In the genomic region with DNA sequence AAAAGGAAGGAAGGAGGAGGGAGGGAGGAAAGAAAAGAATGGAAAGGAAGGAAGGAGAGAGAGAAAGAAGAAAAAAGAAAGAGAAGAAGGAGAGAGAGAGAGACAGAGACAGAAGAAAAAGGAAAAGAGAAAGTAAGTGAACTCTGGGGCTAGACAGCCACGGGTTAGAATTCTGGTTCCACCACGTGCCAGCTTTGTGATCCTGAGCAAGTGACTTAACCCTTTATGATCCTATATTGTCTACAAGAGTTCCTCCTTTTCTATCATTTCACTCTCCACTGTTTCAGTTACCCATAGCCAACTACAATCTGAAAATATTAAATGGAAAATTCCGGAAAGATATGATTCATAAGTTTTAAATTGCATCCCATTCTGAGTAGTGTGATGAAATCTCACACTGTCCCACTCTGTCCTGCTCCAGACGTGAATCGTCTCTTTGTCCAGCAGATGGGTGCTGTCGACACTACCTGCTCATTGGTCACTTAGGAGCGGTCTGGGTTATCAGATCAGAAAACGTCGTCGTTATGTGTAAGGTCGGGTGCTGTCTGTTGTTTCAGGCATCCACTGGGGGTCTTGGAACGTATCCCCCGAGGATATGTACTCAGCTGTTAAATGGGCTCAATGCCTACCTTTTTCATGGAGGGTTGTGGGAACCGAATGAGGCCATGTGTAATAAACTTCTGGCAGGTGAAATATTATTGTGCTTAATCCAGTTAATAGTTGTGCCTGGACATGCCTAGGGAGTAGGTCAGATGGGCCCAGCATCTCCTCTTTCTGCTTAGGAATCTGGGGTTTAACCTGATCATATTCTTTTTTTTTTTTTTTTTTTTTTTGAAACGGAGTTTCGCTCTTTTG, we compare ENCODE assay signal across 1 cellular context.
TF ChIP-seq lines count a peak whose summit lies in the region.

No MANE protein-coding gene starts in this region.

TF ChIP-seq in HepG2, 621 proteins besides CTCF, POLR2A, EP300 and RAD21 (continued from another document and continues in another):
- TF ChIP-seq NR2F2 (IDR thresholded peaks at IDR 0.05; ENCODE audit: borderline replicate concordance, low read depth), result no peak
- TF ChIP-seq ZNF790 (CRISPR knock-in tag; IDR thresholded peaks at IDR 0.05; ENCODE audit: borderline replicate concordance), result no peak
- TF ChIP-seq ZBTB20 (CRISPR knock-in tag; IDR thresholded peaks at IDR 0.05; ENCODE audit: borderline replicate concordance, low read depth), result no peak
- TF ChIP-seq CREM (IDR thresholded peaks at IDR 0.05), result 0 out of 2 replicates have a peak, but pooled peaks have one; percentile 17
- TF ChIP-seq CREM (CRISPR knock-in tag; IDR thresholded peaks at IDR 0.05), result no peak
- TF ChIP-seq ZIK1 (CRISPR knock-in tag; IDR thresholded peaks at IDR 0.05; ENCODE audit: borderline replicate concordance, low read depth), result no peak
- TF ChIP-seq PCBP1 (IDR thresholded peaks at IDR 0.05; ENCODE audit: borderline replicate concordance, low read depth, low read length), result no peak
- TF ChIP-seq SNAI1 (CRISPR knock-in tag; IDR thresholded peaks at IDR 0.05; ENCODE audit: borderline replicate concordance), result no peak
- TF ChIP-seq, protein P1, sequence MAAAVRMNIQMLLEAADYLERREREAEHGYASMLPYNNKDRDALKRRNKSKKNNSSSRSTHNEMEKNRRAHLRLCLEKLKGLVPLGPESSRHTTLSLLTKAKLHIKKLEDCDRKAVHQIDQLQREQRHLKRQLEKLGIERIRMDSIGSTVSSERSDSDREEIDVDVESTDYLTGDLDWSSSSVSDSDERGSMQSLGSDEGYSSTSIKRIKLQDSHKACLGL (CRISPR knock-in tag; IDR thresholded peaks at IDR 0.05), result no peak
- TF ChIP-seq SKI (IDR thresholded peaks at IDR 0.05; ENCODE audit: partially characterized antibody), result peak; percentile 47
- TF ChIP-seq NFATC3 (CRISPR knock-in tag; IDR thresholded peaks at IDR 0.05), result no peak
- TF ChIP-seq, protein P2, sequence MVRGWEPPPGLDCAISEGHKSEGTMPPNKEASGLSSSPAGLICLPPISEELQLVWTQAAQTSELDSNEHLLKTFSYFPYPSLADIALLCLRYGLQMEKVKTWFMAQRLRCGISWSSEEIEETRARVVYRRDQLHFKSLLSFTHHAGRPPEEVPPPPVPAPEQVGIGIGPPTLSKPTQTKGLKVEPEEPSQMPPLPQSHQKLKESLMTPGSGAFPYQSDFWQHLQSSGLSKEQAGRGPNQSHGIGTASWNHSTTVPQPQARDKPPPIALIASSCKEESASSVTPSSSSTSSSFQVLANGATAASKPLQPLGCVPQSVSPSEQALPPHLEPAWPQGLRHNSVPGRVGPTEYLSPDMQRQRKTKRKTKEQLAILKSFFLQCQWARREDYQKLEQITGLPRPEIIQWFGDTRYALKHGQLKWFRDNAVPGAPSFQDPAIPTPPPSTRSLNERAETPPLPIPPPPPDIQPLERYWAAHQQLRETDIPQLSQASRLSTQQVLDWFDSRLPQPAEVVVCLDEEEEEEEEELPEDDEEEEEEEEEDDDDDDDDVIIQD (CRISPR knock-in tag; IDR thresholded peaks at IDR 0.05; ENCODE audit: low read depth), result no peak
- no peak for TF ChIP-seq ZSCAN22 (CRISPR knock-in tag; IDR thresholded peaks at IDR 0.05)
- TF ChIP-seq TOPORS (CRISPR knock-in tag; IDR thresholded peaks at IDR 0.05), result no peak
- TF ChIP-seq, protein P3, sequence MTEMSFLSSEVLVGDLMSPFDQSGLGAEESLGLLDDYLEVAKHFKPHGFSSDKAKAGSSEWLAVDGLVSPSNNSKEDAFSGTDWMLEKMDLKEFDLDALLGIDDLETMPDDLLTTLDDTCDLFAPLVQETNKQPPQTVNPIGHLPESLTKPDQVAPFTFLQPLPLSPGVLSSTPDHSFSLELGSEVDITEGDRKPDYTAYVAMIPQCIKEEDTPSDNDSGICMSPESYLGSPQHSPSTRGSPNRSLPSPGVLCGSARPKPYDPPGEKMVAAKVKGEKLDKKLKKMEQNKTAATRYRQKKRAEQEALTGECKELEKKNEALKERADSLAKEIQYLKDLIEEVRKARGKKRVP (CRISPR knock-in tag; IDR thresholded peaks at IDR 0.05), result peak in 1 of 2 experiments; percentile 55; a peak in 2 of 4 replicates
- peak; percentile 67 for TF ChIP-seq FOSL2 (CRISPR knock-in tag; IDR thresholded peaks at IDR 0.05)
- TF ChIP-seq JUND (CRISPR knock-in tag; IDR thresholded peaks at IDR 0.05), result no peak
- no peak for TF ChIP-seq MED1 (CRISPR knock-in tag; IDR thresholded peaks at IDR 0.05)
- TF ChIP-seq RBAK (CRISPR knock-in tag; IDR thresholded peaks at IDR 0.05), result no peak
- no peak for TF ChIP-seq SIN3B (IDR thresholded peaks at IDR 0.05; ENCODE audit: low read length)
- no peak for TF ChIP-seq ZNF780A (CRISPR knock-in tag; IDR thresholded peaks at IDR 0.05)
- no peak for TF ChIP-seq ZNF619 (CRISPR knock-in tag; IDR thresholded peaks at IDR 0.05)
- TF ChIP-seq SP2 (CRISPR knock-in tag; IDR thresholded peaks at IDR 0.05), result no peak
- no peak for TF ChIP-seq AHR (CRISPR knock-in tag; IDR thresholded peaks at IDR 0.05)
- TF ChIP-seq, protein P4, sequence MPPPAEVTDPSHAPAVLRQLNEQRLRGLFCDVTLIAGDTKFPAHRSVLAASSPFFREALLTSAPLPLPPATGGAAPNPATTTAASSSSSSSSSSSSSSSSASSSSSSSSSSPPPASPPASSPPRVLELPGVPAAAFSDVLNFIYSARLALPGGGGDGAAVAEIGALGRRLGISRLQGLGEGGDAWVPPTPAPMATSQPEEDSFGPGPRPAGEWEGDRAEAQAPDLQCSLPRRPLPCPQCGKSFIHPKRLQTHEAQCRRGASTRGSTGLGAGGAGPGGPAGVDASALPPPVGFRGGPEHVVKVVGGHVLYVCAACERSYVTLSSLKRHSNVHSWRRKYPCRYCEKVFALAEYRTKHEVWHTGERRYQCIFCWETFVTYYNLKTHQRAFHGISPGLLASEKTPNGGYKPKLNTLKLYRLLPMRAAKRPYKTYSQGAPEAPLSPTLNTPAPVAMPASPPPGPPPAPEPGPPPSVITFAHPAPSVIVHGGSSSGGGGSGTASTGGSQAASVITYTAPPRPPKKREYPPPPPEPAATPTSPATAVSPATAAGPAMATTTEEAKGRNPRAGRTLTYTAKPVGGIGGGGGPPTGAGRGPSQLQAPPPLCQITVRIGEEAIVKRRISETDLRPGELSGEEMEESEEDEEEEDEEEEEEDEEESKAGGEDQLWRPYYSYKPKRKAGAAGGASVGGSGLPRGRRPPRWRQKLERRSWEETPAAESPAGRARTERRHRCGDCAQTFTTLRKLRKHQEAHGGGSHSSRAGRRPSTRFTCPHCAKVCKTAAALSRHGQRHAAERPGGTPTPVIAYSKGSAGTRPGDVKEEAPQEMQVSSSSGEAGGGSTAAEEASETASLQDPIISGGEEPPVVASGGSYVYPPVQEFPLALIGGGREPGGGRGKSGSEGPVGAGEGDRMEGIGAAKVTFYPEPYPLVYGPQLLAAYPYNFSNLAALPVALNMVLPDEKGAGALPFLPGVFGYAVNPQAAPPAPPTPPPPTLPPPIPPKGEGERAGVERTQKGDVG (CRISPR knock-in tag; IDR thresholded peaks at IDR 0.05; ENCODE audit: borderline replicate concordance), result 0 out of 2 replicates have a peak, but pooled peaks have one; percentile 25
- TF ChIP-seq, protein P5, sequence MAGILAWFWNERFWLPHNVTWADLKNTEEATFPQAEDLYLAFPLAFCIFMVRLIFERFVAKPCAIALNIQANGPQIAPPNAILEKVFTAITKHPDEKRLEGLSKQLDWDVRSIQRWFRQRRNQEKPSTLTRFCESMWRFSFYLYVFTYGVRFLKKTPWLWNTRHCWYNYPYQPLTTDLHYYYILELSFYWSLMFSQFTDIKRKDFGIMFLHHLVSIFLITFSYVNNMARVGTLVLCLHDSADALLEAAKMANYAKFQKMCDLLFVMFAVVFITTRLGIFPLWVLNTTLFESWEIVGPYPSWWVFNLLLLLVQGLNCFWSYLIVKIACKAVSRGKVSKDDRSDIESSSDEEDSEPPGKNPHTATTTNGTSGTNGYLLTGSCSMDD (CRISPR knock-in tag; IDR thresholded peaks at IDR 0.05), result no peak
- no peak for TF ChIP-seq AKAP8 (CRISPR knock-in tag; IDR thresholded peaks at IDR 0.05)
- no peak for TF ChIP-seq LCORL (IDR thresholded peaks at IDR 0.05)
- no peak for TF ChIP-seq LCORL (CRISPR knock-in tag; IDR thresholded peaks at IDR 0.05)
- no peak for TF ChIP-seq ZNF343 (CRISPR knock-in tag; IDR thresholded peaks at IDR 0.05)
- no peak for TF ChIP-seq MAZ (IDR thresholded peaks at IDR 0.05; ENCODE audit: borderline replicate concordance, low read depth, low read length)
- TF ChIP-seq MAZ (CRISPR knock-in tag; IDR thresholded peaks at IDR 0.05; ENCODE audit: low read depth), result no peak
- TF ChIP-seq HOXA5 (CRISPR knock-in tag; IDR thresholded peaks at IDR 0.05), result no peak
- TF ChIP-seq, protein P6, sequence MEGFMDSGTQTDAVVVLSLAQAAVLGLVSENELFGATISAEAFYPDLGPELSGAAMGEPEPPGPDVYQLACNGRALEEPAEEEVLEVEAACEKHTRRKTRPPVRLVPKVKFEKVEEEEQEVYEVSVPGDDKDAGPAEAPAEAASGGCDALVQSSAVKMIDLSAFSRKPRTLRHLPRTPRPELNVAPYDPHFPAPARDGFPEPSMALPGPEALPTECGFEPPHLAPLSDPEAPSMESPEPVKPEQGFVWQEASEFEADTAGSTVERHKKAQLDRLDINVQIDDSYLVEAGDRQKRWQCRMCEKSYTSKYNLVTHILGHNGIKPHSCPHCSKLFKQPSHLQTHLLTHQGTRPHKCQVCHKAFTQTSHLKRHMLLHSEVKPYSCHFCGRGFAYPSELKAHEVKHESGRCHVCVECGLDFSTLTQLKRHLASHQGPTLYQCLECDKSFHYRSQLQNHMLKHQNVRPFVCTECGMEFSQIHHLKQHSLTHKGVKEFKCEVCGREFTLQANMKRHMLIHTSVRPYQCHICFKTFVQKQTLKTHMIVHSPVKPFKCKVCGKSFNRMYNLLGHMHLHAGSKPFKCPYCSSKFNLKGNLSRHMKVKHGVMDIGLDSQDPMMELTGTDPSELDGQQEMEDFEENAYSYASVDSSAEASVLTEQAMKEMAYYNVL (CRISPR knock-in tag; IDR thresholded peaks at IDR 0.05; ENCODE audit: borderline replicate concordance), result 0 out of 2 replicates have a peak, but pooled peaks have one; percentile 32
- TF ChIP-seq ZFY (CRISPR knock-in tag; IDR thresholded peaks at IDR 0.05), result no peak
- TF ChIP-seq KAT2B (IDR thresholded peaks at IDR 0.05; ENCODE audit: borderline replicate concordance, low read depth, low read length), result no peak
- TF ChIP-seq ZNF652 (CRISPR knock-in tag; IDR thresholded peaks at IDR 0.05; ENCODE audit: borderline replicate concordance, low read depth), result peak; percentile 96
- TF ChIP-seq RORA (CRISPR knock-in tag; IDR thresholded peaks at IDR 0.05), result no peak
- TF ChIP-seq, protein P7, sequence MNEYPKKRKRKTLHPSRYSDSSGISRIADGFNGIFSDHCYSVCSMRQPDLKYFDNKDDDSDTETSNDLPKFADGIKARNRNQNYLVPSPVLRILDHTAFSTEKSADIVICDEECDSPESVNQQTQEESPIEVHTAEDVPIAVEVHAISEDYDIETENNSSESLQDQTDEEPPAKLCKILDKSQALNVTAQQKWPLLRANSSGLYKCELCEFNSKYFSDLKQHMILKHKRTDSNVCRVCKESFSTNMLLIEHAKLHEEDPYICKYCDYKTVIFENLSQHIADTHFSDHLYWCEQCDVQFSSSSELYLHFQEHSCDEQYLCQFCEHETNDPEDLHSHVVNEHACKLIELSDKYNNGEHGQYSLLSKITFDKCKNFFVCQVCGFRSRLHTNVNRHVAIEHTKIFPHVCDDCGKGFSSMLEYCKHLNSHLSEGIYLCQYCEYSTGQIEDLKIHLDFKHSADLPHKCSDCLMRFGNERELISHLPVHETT (CRISPR knock-in tag; conservative IDR thresholded peaks at IDR 0.05), result no peak
- TF ChIP-seq, protein P8, sequence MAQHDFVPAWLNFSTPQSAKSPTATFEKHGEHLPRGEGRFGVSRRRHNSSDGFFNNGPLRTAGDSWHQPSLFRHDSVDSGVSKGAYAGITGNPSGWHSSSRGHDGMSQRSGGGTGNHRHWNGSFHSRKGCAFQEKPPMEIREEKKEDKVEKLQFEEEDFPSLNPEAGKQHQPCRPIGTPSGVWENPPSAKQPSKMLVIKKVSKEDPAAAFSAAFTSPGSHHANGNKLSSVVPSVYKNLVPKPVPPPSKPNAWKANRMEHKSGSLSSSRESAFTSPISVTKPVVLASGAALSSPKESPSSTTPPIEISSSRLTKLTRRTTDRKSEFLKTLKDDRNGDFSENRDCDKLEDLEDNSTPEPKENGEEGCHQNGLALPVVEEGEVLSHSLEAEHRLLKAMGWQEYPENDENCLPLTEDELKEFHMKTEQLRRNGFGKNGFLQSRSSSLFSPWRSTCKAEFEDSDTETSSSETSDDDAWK (CRISPR knock-in tag; IDR thresholded peaks at IDR 0.05), result no peak
- TF ChIP-seq ZSCAN25 (CRISPR knock-in tag; IDR thresholded peaks at IDR 0.05), result no peak
- TF ChIP-seq, protein P9, sequence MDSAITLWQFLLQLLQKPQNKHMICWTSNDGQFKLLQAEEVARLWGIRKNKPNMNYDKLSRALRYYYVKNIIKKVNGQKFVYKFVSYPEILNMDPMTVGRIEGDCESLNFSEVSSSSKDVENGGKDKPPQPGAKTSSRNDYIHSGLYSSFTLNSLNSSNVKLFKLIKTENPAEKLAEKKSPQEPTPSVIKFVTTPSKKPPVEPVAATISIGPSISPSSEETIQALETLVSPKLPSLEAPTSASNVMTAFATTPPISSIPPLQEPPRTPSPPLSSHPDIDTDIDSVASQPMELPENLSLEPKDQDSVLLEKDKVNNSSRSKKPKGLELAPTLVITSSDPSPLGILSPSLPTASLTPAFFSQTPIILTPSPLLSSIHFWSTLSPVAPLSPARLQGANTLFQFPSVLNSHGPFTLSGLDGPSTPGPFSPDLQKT (CRISPR knock-in tag; IDR thresholded peaks at IDR 0.05; ENCODE audit: borderline replicate concordance), result no peak
- TF ChIP-seq, protein P10, sequence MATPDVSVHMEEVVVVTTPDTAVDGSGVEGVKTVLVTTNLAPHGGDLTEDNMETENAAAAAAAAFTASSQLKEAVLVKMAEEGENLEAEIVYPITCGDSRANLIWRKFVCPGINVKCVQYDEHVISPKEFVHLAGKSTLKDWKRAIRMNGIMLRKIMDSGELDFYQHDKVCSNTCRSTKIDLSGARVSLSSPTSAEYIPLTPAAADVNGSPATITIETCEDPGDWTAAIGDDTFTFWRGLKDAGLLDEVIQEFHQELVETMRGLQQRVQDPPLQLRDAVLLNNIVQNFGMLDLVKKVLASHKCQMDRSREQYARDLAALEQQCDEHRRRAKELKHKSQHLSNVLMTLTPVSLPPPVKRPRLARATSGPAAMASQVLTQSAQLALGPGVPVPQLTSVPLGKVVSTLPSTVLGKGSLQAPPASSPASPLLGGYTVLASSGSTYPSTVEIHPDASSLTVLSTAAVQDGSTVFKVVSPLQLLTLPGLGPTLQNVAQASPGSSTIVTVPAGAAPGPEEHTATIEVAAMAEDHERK (CRISPR knock-in tag; IDR thresholded peaks at IDR 0.05; ENCODE audit: low read depth), result no peak
- no peak for TF ChIP-seq ZNF670 (CRISPR knock-in tag; IDR thresholded peaks at IDR 0.05; ENCODE audit: borderline replicate concordance)
